22 cellular contexts compared by ENCODE assay signal in genomic region chr2:191169456-191170300, GRCh38. TPM values are rescaled to one million over a fixed set of nuclear protein-coding genes. Genes with fewer than 3 reads are reported as not detected.
DNase-seq lines count a peak whose midpoint lies in the region; ATAC-seq and TF ChIP-seq lines count a peak whose summit lies in the region.
"Had no signal": no experiment of that assay in that cellular context is flagged by ENCODE, and none has a peak within 500 bp of the region (broad histone marks: within the 10 kb centered on the region; RNA-seq: fewer than 3 reads in every experiment).

No MANE protein-coding gene starts in this region.

- peaks cover 37 to 43% of the 10 kb centered on the region in 2 donors for H3K4me1 Mint-ChIP-seq in natural killer cell treated with Interleukin-12 subunit alpha and Interleukin-12 subunit beta and Interleukin-15 and Interleukin-18, amount 100 ng/mL, for 72 hours (ENCODE audit: low read depth in 2 of 2)
- peaks cover 6 to 14% of the 10 kb centered on the region in 2 donors for H3K4me1 Mint-ChIP-seq in natural killer cell
- H3K4me1 Mint-ChIP-seq in activated naive CD8-positive, alpha-beta T cell (ENCODE audit: low read depth) = peaks cover 65% of the 10 kb centered on the region

- no peaks in the 10 kb centered on the region for H3K27me3 Mint-ChIP-seq in natural killer cell treated with Interleukin-12 subunit alpha and Interleukin-12 subunit beta and Interleukin-15 and Interleukin-18, amount 100 ng/mL, for 72 hours
- peaks cover 0 to 11% of the 10 kb centered on the region in 2 donors for H3K27me3 Mint-ChIP-seq in natural killer cell (ENCODE audit: low read depth in 2 of 2)
- H3K27me3 Mint-ChIP-seq in activated naive CD8-positive, alpha-beta T cell = no peaks in the 10 kb centered on the region

- H3K4me3 Mint-ChIP-seq in natural killer cell treated with Interleukin-12 subunit alpha and Interleukin-12 subunit beta and Interleukin-15 and Interleukin-18, amount 100 ng/mL, for 72 hours = peak overlapping the region; percentile 8
- H3K4me3 Mint-ChIP-seq in natural killer cell = no peak overlapping the region
- H3K4me3 Mint-ChIP-seq in activated naive CD8-positive, alpha-beta T cell = peak overlapping the region; percentile 6
- H3K4me3 Mint-ChIP-seq: central memory CD8-positive, alpha-beta T cell; IgD-negative memory B cell; T-helper 2 cell treated with Interferon-gamma antibody and Interleukin-4, amounts not matched to agents 5 μg/mL and 100 μg/mL, for 36 hours had no signal

- no peak for DNase-seq in natural killer cell treated with Interleukin-12 subunit alpha and Interleukin-12 subunit beta and Interleukin-15 and Interleukin-18, amount 100 ng/mL, for 72 hours (ENCODE audit: low spot score)
- DNase-seq in natural killer cell = no peak
- peak; percentile 37 for DNase-seq in kidney tubule cell (ENCODE audit: low spot score)
- no peak for DNase-seq in SW 1271 (lab: John Stamatoyannopoulos, UW)
- no peak for DNase-seq in NCI-H748 treated with DMSO at 0.1 percent for 48 hours (lab: John Stamatoyannopoulos, UW)
- no peak for DNase-seq in NCI-H345 treated with DMSO at 0.1 percent for 48 hours (lab: John Stamatoyannopoulos, UW; ENCODE audit: unreplicated experiment)
- DNase-seq: activated CD8-positive, alpha-beta memory T cell treated with anti-CD3 and anti-CD28 coated beads, Interleukin-2, amount 50 U/mL, for 4 hours; Calu3; effector memory CD4-positive, alpha-beta T cell; hippocampal formation; MV-4-11; NCI-H1930; NCI-H446 treated with DMSO at 0.1 percent for 48 hours; nucleus accumbens; SHP77; stimulated activated CD4-positive, alpha-beta T cell treated with anti-CD3 and anti-CD28 coated beads, Interleukin-2, amount 100 ng/mL, for 48 hours had no signal

- intact Hi-C loops in natural killer cell (cut with micrococcal nuclease) = loop anchor here (10.0 kb wide), 1 partner anchor 195 kb away; no protein-coding TSS in a partner anchor

- no peak for TF ChIP-seq CTCF in natural killer cell (IDR thresholded peaks at IDR 0.05)

- no peak for ATAC-seq in natural killer cell treated with Interleukin-12 subunit alpha and Interleukin-12 subunit beta and Interleukin-15 and Interleukin-18, amount 100 ng/mL, for 72 hours
- ATAC-seq in natural killer cell (no peak), GM18517 (IDR thresholded peaks at IDR 0.05; ENCODE audit: unreplicated experiment) (no peak)

- H3K27ac Mint-ChIP-seq in natural killer cell treated with Interleukin-12 subunit alpha and Interleukin-12 subunit beta and Interleukin-15 and Interleukin-18, amount 100 ng/mL, for 72 hours = peak overlapping the region; percentile 5 to 11
- no peak overlapping the region for H3K27ac Mint-ChIP-seq in natural killer cell
- peak overlapping the region; percentile 84 for H3K27ac Mint-ChIP-seq in activated naive CD8-positive, alpha-beta T cell
- H3K27ac Mint-ChIP-seq: IgD-negative memory B cell had no signal

- no peaks in the 10 kb centered on the region for H3K9me3 Mint-ChIP-seq in natural killer cell treated with Interleukin-12 subunit alpha and Interleukin-12 subunit beta and Interleukin-15 and Interleukin-18, amount 100 ng/mL, for 72 hours
- no peaks in the 10 kb centered on the region for H3K9me3 Mint-ChIP-seq in natural killer cell
- no peaks in the 10 kb centered on the region for H3K9me3 Mint-ChIP-seq in activated naive CD8-positive, alpha-beta T cell (ENCODE audit: low read depth)
- H3K9me3 Mint-ChIP-seq: central memory CD8-positive, alpha-beta T cell; IgD-negative memory B cell; T-helper 2 cell treated with Interferon-gamma antibody and Interleukin-4, amounts not matched to agents 5 μg/mL and 100 μg/mL, for 36 hours had no signal

- H3K36me3 Mint-ChIP-seq in natural killer cell treated with Interleukin-12 subunit alpha and Interleukin-12 subunit beta and Interleukin-15 and Interleukin-18, amount 100 ng/mL, for 72 hours = peaks cover 4% of the 10 kb centered on the region
- H3K36me3 Mint-ChIP-seq in natural killer cell = no peaks in the 10 kb centered on the region
- H3K36me3 Mint-ChIP-seq in activated naive CD8-positive, alpha-beta T cell = no peaks in the 10 kb centered on the region
- H3K36me3 Mint-ChIP-seq: IgD-negative memory B cell had no signal

RNA-seq across cellular contexts. Expression of gene STAT4, which starts 18.9 kb away (rescaled TPM):
- 100 to 1,000 TPM; 133 to 241 TPM for total RNA-seq in natural killer cell treated with Interleukin-12 subunit alpha and Interleukin-12 subunit beta and Interleukin-15 and Interleukin-18, amount 100 ng/mL, for 72 hours
- total RNA-seq in natural killer cell = 100 to 1,000 TPM; 264 to 339 (median 304) TPM
- total RNA-seq: G401 had no signal

Comparison
In these comparisons a context has a peak if more than half of its experiments do, and no peak if none do; other contexts are left out.
1. H3K27ac Mint-ChIP-seq: peak in natural killer cell treated with Interleukin-12 subunit alpha and Interleukin-12 subunit beta and Interleukin-15 and Interleukin-18, amount 100 ng/mL, for 72 hours (2 of 2) and activated naive CD8-positive, alpha-beta T cell (single experiment); none in natural killer cell (0 of 2).